Comparison of ENCODE assay signal across 7 cellular contexts in the genomic region with DNA sequence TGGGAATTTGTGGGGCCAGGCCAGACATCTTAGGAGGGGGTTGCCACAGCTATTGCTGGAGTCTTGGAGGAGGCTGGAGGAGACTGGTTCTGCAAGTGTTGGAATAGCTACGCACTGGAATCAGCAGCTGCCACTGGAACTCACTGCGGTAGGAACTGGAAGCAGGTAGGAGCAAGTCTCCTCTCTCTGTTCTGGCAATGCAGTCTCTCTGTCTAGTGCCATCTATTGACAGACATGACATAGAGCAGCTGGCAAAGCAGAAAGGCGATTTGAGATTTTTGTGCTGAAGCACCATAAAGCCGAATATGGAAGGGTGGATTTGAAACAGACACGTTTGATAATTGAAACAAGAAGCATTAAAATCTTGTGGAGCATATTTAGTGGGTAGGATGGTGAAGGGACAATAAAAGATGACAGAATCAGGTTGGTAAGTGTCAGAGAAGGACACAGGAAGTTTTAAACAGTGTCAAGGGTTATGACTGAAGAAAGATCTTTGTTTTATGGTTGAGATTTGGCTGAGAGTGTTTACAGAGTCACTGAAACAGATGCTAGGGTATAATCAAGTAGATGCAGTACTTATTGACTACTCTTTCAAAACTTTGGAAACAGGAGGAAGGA. TPM values are rescaled to one million over a fixed set of nuclear protein-coding genes. Genes with fewer than 3 reads are reported as not detected.
DNase-seq lines count a peak whose midpoint lies in the region; ATAC-seq and TF ChIP-seq lines count a peak whose summit lies in the region.

No MANE protein-coding gene starts in this region.

- no peak overlapping the region for H3K4me3 Mint-ChIP-seq in stimulated activated naive B cell treated with anti-CD40 and anti-IgM and Interleukin-4, amounts not matched to agents 10 μg/mL and 1 μg/mL and 100 μg/mL, for 72 hours

- peak overlapping the region; percentile 47 for H3K4me2 ChIP-seq in PC-3 (ENCODE audit: low read length)

- H3F3A ChIP-seq in PC-3 (ENCODE audit: low read length, unreplicated experiment) = no peaks in the 10 kb centered on the region

- H3K36me3 ChIP-seq in PC-3 (ENCODE audit: low read depth, low read length) = no peaks in the 10 kb centered on the region
- H3K36me3 ChIP-seq in lung (ENCODE audit: control insufficient read depth in 2 of 2, insufficient read depth in 2 of 2, low read length in 2 of 2) = no peaks in the 10 kb centered on the region

- peaks cover 3 to 6% of the 10 kb centered on the region in 2 donors for H3K4me1 Mint-ChIP-seq in stimulated activated naive B cell treated with anti-CD40 and anti-IgM and Interleukin-4, amounts not matched to agents 10 μg/mL and 1 μg/mL and 100 μg/mL, for 72 hours

- peaks cover 2 to 4% of the 10 kb centered on the region in 2 donors for H3K9me3 Mint-ChIP-seq in stimulated activated naive B cell treated with anti-CD40 and anti-IgM and Interleukin-4, amounts not matched to agents 10 μg/mL and 1 μg/mL and 100 μg/mL, for 72 hours

- DNase-seq in EH (ENCODE audit: low read depth) = peak; percentile 63
- peak; percentile 50 for DNase-seq in KBM-7
- DNase-seq in PC-3 = peak; percentile 69
- DNase-seq in dermis microvascular lymphatic vessel endothelial cell (ENCODE audit: low read depth in 2 of 2) = peak; percentile 55 to 73
- peak; percentile 41 for DNase-seq in lung (ENCODE audit: low spot score)
- no peak for DNase-seq in stimulated activated naive B cell treated with anti-CD40 and anti-IgM and Interleukin-4, amounts not matched to agents 10 μg/mL and 1 μg/mL and 100 μg/mL, for 72 hours

- ATAC-seq in GM21447 (IDR thresholded peaks at IDR 0.05; ENCODE audit: unreplicated experiment) (peak; percentile 84), PC-3 (peak; percentile 85), lung (ENCODE audit: insufficient read depth, low FRiP score) (peak; percentile 83)
- ATAC-seq in stimulated activated naive B cell treated with anti-CD40 and anti-IgM and Interleukin-4, amounts not matched to agents 10 μg/mL and 1 μg/mL and 100 μg/mL, for 72 hours (replicated peaks) = no peak

- POLR2A ChIA-PET in PC-3 (lab: Charles Lee; ENCODE audit: unreplicated experiment) = no interaction called here

- peak overlapping the region; percentile 66 for H2AFZ ChIP-seq in PC-3 (ENCODE audit: low read length)

- H3K36me3 Mint-ChIP-seq in stimulated activated naive B cell treated with anti-CD40 and anti-IgM and Interleukin-4, amounts not matched to agents 10 μg/mL and 1 μg/mL and 100 μg/mL, for 72 hours = peaks cover 2 to 4% of the 10 kb centered on the region in 2 donors

- H3K9ac ChIP-seq in PC-3 (ENCODE audit: low read length) = no peak overlapping the region

- H3K9me3 ChIP-seq in PC-3 (ENCODE audit: low read length) (no peaks in the 10 kb centered on the region), lung (ENCODE audit: control insufficient read depth in 2 of 2, insufficient read depth in 1 of 2, low read length in 1 of 2) (no peaks in the 10 kb centered on the region)

- in situ Hi-C loops in KBM-7 (cut with MboI; ENCODE audit: low pct_unique_long_range_greater_than_20kb, low sequenced_read_pairs) = no loop called here

- no TSS peak for BruUV-seq in PC-3 (replicated peaks; lab: Mats Ljungman, UMichigan)

- TF ChIP-seq CTCF in PC-3 (conservative IDR thresholded peaks at IDR 0.05; ENCODE audit: low read depth, low read length) = peak; percentile 77
- peak; percentile 25 for TF ChIP-seq CTCF in lung (IDR thresholded peaks at IDR 0.05; ENCODE audit: control extremely low read depth, extremely low read depth)

- no peaks in the 10 kb centered on the region for H4K20me1 ChIP-seq in PC-3 (ENCODE audit: low read length)

- intact Hi-C loops in PC-3 (cut with micrococcal nuclease) = no loop called here

- no peaks in the 10 kb centered on the region for H3K79me2 ChIP-seq in PC-3 (ENCODE audit: low read length)

- H3K27ac ChIP-seq in PC-3 (ENCODE audit: low read length) (no peak overlapping the region), lung (ENCODE audit: low read depth in 1 of 2, low read length in 1 of 2) (no peak overlapping the region)

- no peaks in the 10 kb centered on the region for H3K4me1 ChIP-seq in PC-3 (ENCODE audit: insufficient read depth, low read length)
- H3K4me1 ChIP-seq in lung (ENCODE audit: control insufficient read depth in 2 of 2, insufficient read depth in 2 of 2, low read length in 2 of 2) = peaks cover 2 to 5% of the 10 kb centered on the region in 2 donors

- CTCF ChIA-PET in PC-3 (lab: Charles Lee) = interaction anchor here (0.8 kb wide), 2 partner anchors 23 to 111 kb away, joined by 3 read pairs; no protein-coding TSS in a partner anchor

- no peaks in the 10 kb centered on the region for H3K9me2 ChIP-seq in PC-3 (replicated peaks; ENCODE audit: low read length)

- H3K27me3 ChIP-seq in PC-3 (ENCODE audit: low read length) (no peaks in the 10 kb centered on the region), lung (ENCODE audit: control insufficient read depth, insufficient read depth) (no peaks in the 10 kb centered on the region)

- no peak overlapping the region for H3K27ac Mint-ChIP-seq in stimulated activated naive B cell treated with anti-CD40 and anti-IgM and Interleukin-4, amounts not matched to agents 10 μg/mL and 1 μg/mL and 100 μg/mL, for 72 hours

- H3K4me3 ChIP-seq in PC-3 (ENCODE audit: low read length) = no peak overlapping the region
- H3K4me3 ChIP-seq in lung = no peak overlapping the region

- peaks cover 8 to 12% of the 10 kb centered on the region in 2 donors for H3K27me3 Mint-ChIP-seq in stimulated activated naive B cell treated with anti-CD40 and anti-IgM and Interleukin-4, amounts not matched to agents 10 μg/mL and 1 μg/mL and 100 μg/mL, for 72 hours

- WGBS in lung, 2 donors = 17 to 22% methylated on average over 5 of the region's 5 CpGs

RNA-seq across cellular contexts. Expression of a gene that starts 23.5 kb away (rescaled TPM):
- total RNA-seq in PC-3 (2014; rRNA removed) (0.04 and 0.06 TPM in 2 replicates), dermis microvascular lymphatic vessel endothelial cell (under 0.01 TPM in 2 replicates), lung (10 to 100 TPM; 14.8 to 27.6 TPM)
- 1 to 10 TPM; 3.5 to 5.3 TPM for polyA plus RNA-seq in lung

RNA-seq across cellular contexts. Expression of a gene that starts 29.3 kb away (rescaled TPM):
- total RNA-seq in PC-3 (2014; rRNA removed) (14.4 and 18.4 TPM in 2 replicates), dermis microvascular lymphatic vessel endothelial cell (27.3 and 39.3 TPM in 2 replicates), lung (10 to 100 TPM; 62.8 to 77.2 TPM)
- 10 to 100 TPM; 11.4 to 41.2 TPM for polyA plus RNA-seq in lung

Comparison
In these comparisons a context has a peak if more than half of its experiments do, and no peak if none do; other contexts are left out.
1. ATAC-seq: peak in GM21447 (single experiment), PC-3 (single experiment) and lung (single experiment); none in stimulated activated naive B cell treated with anti-CD40 and anti-IgM and Interleukin-4, amounts not matched to agents 10 μg/mL and 1 μg/mL and 100 μg/mL, for 72 hours (0 of 2).
2. RNA of a gene that starts 23.5 kb away (total RNA-seq): 14.8 to 27.6 TPM in lung; 0.04 to 0.06 TPM in PC-3 and under 0.01 TPM in dermis microvascular lymphatic vessel endothelial cell; every median in the first group is over 10 times any median in the second.